25 cellular contexts compared by ENCODE assay signal in genomic region chr2:220510668-220511067, GRCh38.
A peak's percentile ranks its signal among the peaks of the same experiment; 100 is the strongest.
DNase-seq lines count a peak whose midpoint lies in the region; ATAC-seq and TF ChIP-seq lines count a peak whose summit lies in the region.
"Had no signal": no experiment of that assay in that cellular context is flagged by ENCODE, and none has a peak within 500 bp of the region (broad histone marks: within the 10 kb centered on the region; RNA-seq: fewer than 3 reads in every experiment).

No MANE protein-coding gene starts in this region.

- no peaks in the 10 kb centered on the region for H3K9me3 ChIP-seq in smooth muscle cell (replicated peaks; ENCODE audit: low read depth)
- H3K9me3 ChIP-seq: lower lobe of right lung had no signal

- H3K27me3 ChIP-seq in smooth muscle cell (ENCODE audit: low read depth), result no peaks in the 10 kb centered on the region

- H3K4me3 Mint-ChIP-seq in mesothelial cell of epicardium, result no peak overlapping the region
- H3K4me3 Mint-ChIP-seq: activated CD4-positive, alpha-beta T cell treated with anti-CD3 and anti-CD28 coated beads for 36 hours; activated naive CD8-positive, alpha-beta T cell treated with anti-CD3 and anti-CD28 coated beads, Interleukin-2, amount 50 U/mL, for 24 hours; CD4-positive, CD25-positive, alpha-beta regulatory T cell; dendritic cell treated with granulocyte-macrophage colony-stimulating factor and Interleukin-4, amounts not matched to agents 40 ng/mL and 50 ng/mL, for 4 days had no signal

- TF ChIP-seq CTCF in mesothelial cell of epicardium (IDR thresholded peaks at IDR 0.05; ENCODE audit: unreplicated experiment) (no peak), smooth muscle cell (IDR thresholded peaks at IDR 0.05; ENCODE audit: borderline replicate concordance, insufficient read depth, poor library complexity, severe bottlenecking) (no peak)

- no peaks in the 10 kb centered on the region for H3F3A ChIP-seq in smooth muscle cell (ENCODE audit: low read depth)

- no peaks in the 10 kb centered on the region for H3K4me1 ChIP-seq in smooth muscle cell (ENCODE audit: low read depth)
- H3K4me1 ChIP-seq: lower lobe of right lung had no signal

- H3K27me3 Mint-ChIP-seq in mesothelial cell of epicardium (ENCODE audit: low read depth), result no peaks in the 10 kb centered on the region
- H3K27me3 Mint-ChIP-seq: activated naive CD8-positive, alpha-beta T cell treated with anti-CD3 and anti-CD28 coated beads, Interleukin-2, amount 50 U/mL, for 24 hours; CD4-positive, CD25-positive, alpha-beta regulatory T cell; dendritic cell treated with granulocyte-macrophage colony-stimulating factor and Interleukin-4, amounts not matched to agents 40 ng/mL and 50 ng/mL, for 4 days had no signal

- 93% methylated on average over 3 of the region's 3 CpGs for WGBS in smooth muscle cell (ENCODE audit: low lambda C conversion rate)

- no peak overlapping the region for H3K9ac ChIP-seq in smooth muscle cell (ENCODE audit: low read depth)

- no peak for ATAC-seq in HG03108 (IDR thresholded peaks at IDR 0.05; ENCODE audit: unreplicated experiment)
- ATAC-seq: activated CD4-positive, alpha-beta T cell treated with anti-CD3 and anti-CD28 coated beads for 36 hours; activated naive CD8-positive, alpha-beta T cell treated with anti-CD3 and anti-CD28 coated beads, Interleukin-2, amount 50 U/mL, for 24 hours; lower lobe of right lung; sciatic nerve; stimulated activated naive CD8-positive, alpha-beta T cell treated with anti-CD3 and anti-CD28 coated beads, Interleukin-15, Interleukin-2, amounts not matched to agents 100 U/mL and 50 U/mL, for 24 hours had no signal

- H3K27ac ChIP-seq in smooth muscle cell (ENCODE audit: low read depth), result no peak overlapping the region
- H3K27ac ChIP-seq: lower lobe of right lung had no signal

- no peaks in the 10 kb centered on the region for H4K20me1 ChIP-seq in smooth muscle cell (ENCODE audit: low read depth)

- no peak overlapping the region for H3K4me2 ChIP-seq in smooth muscle cell

- no peaks in the 10 kb centered on the region for H3K9me3 Mint-ChIP-seq in mesothelial cell of epicardium
- H3K9me3 Mint-ChIP-seq: dendritic cell treated with granulocyte-macrophage colony-stimulating factor and Interleukin-4, amounts not matched to agents 40 ng/mL and 50 ng/mL, for 4 days had no signal

- DNase-seq in DMS79 treated with DMSO at 0.1 percent for 48 hours (lab: John Stamatoyannopoulos, UW) (peak; percentile 50), HS-5 (ENCODE audit: low read depth) (peak; percentile 32), amniotic epithelial cell (ENCODE audit: low read depth) (peak; percentile 47), mesothelial cell of epicardium (ENCODE audit: low spot score in 2 of 2, unreplicated experiment in 2 of 2) (no peak), smooth muscle cell (lab: John Stamatoyannopoulos, UW; ENCODE audit: unreplicated experiment) (no peak), retina (no peak)
- DNase-seq: activated CD4-positive, alpha-beta T cell treated with anti-CD3 and anti-CD28 coated beads for 36 hours; activated gamma-delta T cell treated with Interleukin-2 at 50 U/mL for 16 hours; activated naive CD8-positive, alpha-beta T cell treated with anti-CD3 and anti-CD28 coated beads, Interleukin-2, amount 50 U/mL, for 24 hours; CD4-positive, CD25-positive, alpha-beta regulatory T cell; GDM1; H7; kidney; lower lobe of right lung; NCI-H1092 treated with DMSO at 0.1 percent for 48 hours; NCI-H2081 treated with DMSO at 0.1 percent for 48 hours; NCI-H510A treated with DMSO at 0.1 percent for 48 hours; NK-92 treated with Interleukin-12 subunit alpha and Interleukin-12 subunit beta, amount 100 ng/mL, for 24 hours; posterior cingulate gyrus; SIG-M5; stimulated activated CD4-positive, alpha-beta T cell treated with anti-CD3 and anti-CD28 coated beads, Interleukin-15, amount 100 ng/mL, for 24 hours; stimulated activated naive CD8-positive, alpha-beta T cell treated with anti-CD3 and anti-CD28 coated beads, Interleukin-15, Interleukin-2, amounts not matched to agents 100 U/mL and 50 U/mL, for 24 hours had no signal

- H3K36me3 Mint-ChIP-seq in mesothelial cell of epicardium, result no peaks in the 10 kb centered on the region
- H3K36me3 Mint-ChIP-seq: CD4-positive, CD25-positive, alpha-beta regulatory T cell had no signal

- peaks cover 57% of the 10 kb centered on the region for H3K4me1 Mint-ChIP-seq in mesothelial cell of epicardium
- H3K4me1 Mint-ChIP-seq: activated CD4-positive, alpha-beta T cell treated with anti-CD3 and anti-CD28 coated beads for 36 hours; activated naive CD8-positive, alpha-beta T cell treated with anti-CD3 and anti-CD28 coated beads, Interleukin-2, amount 50 U/mL, for 24 hours; CD4-positive, CD25-positive, alpha-beta regulatory T cell had no signal

- peak overlapping the region; percentile 75 for H3K27ac Mint-ChIP-seq in mesothelial cell of epicardium
- H3K27ac Mint-ChIP-seq: activated CD4-positive, alpha-beta T cell treated with anti-CD3 and anti-CD28 coated beads for 36 hours; activated naive CD8-positive, alpha-beta T cell treated with anti-CD3 and anti-CD28 coated beads, Interleukin-2, amount 50 U/mL, for 24 hours; CD4-positive, CD25-positive, alpha-beta regulatory T cell; dendritic cell treated with granulocyte-macrophage colony-stimulating factor and Interleukin-4, amounts not matched to agents 40 ng/mL and 50 ng/mL, for 4 days had no signal

- H2AFZ ChIP-seq in smooth muscle cell (ENCODE audit: low read depth), result no peak overlapping the region

- no peaks in the 10 kb centered on the region for H3K36me3 ChIP-seq in smooth muscle cell (ENCODE audit: low read depth)
- H3K36me3 ChIP-seq: lower lobe of right lung had no signal

- H3K79me2 ChIP-seq in smooth muscle cell (ENCODE audit: low read depth), result no peaks in the 10 kb centered on the region

- H3K4me3 ChIP-seq in smooth muscle cell, result no peak overlapping the region
- H3K4me3 ChIP-seq: lower lobe of right lung had no signal

Comparison
In these comparisons a context has a peak if more than half of its experiments do, and no peak if none do; other contexts are left out.
1. DNase-seq: peak in DMS79 treated with DMSO at 0.1 percent for 48 hours (single experiment), HS-5 (single experiment) and amniotic epithelial cell (single experiment); none in mesothelial cell of epicardium (0 of 2), smooth muscle cell (single experiment) and retina (single experiment).